19 cellular contexts compared by ENCODE assay signal in the genomic region with DNA sequence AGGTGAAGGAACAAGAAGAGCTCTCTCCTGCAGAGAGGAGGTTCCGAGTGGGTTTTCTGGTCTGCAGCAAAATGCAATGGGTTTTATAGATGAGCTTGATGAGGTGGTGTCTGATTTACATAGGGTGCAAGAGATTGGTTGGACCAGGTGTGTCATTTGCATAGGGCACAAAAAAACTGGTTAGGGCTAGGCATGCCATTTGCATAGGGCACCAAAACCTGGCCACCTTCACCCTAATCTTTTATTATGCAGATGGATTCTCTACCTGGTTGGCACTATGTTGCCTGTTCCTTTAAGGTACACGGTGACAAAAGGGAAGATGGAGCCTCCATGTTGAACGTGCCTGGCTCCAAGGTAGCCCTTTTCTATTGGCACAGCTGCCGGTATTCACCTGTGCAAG.
"Had no signal": no experiment of that assay in that cellular context is flagged by ENCODE, and none has a peak within 500 bp of the region (broad histone marks: within the 10 kb centered on the region; RNA-seq: fewer than 3 reads in every experiment).

No MANE protein-coding gene starts in this region.

- ATAC-seq: heart left ventricle; mucosa of descending colon; naive thymus-derived CD8-positive, alpha-beta T cell; sciatic nerve; stimulated activated naive B cell treated with anti-CD40 and anti-IgM and Interleukin-4, amounts not matched to agents 10 μg/mL and 1 μg/mL and 100 μg/mL, for 72 hours; stimulated activated naive CD8-positive, alpha-beta T cell treated with anti-CD3 and anti-CD28 coated beads, Interleukin-15, amount 100 ng/mL, for 72 hours; upper lobe of right lung had no signal

- H3K36me3 ChIP-seq: heart left ventricle, neutrophil, tibial nerve, upper lobe of right lung, vagina had no signal

- H3K27ac ChIP-seq: heart left ventricle, neutrophil, skin epidermis, testis, tibial nerve, upper lobe of right lung, vagina had no signal

- H3K4me1 ChIP-seq: heart left ventricle, testis, upper lobe of right lung, vagina had no signal

- H3K4me3 ChIP-seq: heart left ventricle, mucosa of descending colon, skin epidermis, testis, tibial nerve, upper lobe of right lung, vagina had no signal

- H3K9me3 ChIP-seq: heart left ventricle, mucosa of descending colon, neutrophil, testis, tibial nerve, upper lobe of right lung, vagina had no signal

- H3K27me3 ChIP-seq: testis, upper lobe of right lung, vagina had no signal

- H3K4me3 Mint-ChIP-seq: naive thymus-derived CD8-positive, alpha-beta T cell; stimulated activated naive B cell treated with anti-CD40 and anti-IgM and Interleukin-4, amounts not matched to agents 10 μg/mL and 1 μg/mL and 100 μg/mL, for 72 hours; stimulated activated naive CD8-positive, alpha-beta T cell treated with anti-CD3 and anti-CD28 coated beads, Interleukin-15, amount 100 ng/mL, for 72 hours had no signal

- H3K9me3 Mint-ChIP-seq: naive thymus-derived CD8-positive, alpha-beta T cell; stimulated activated naive B cell treated with anti-CD40 and anti-IgM and Interleukin-4, amounts not matched to agents 10 μg/mL and 1 μg/mL and 100 μg/mL, for 72 hours; stimulated activated naive CD8-positive, alpha-beta T cell treated with anti-CD3 and anti-CD28 coated beads, Interleukin-15, amount 100 ng/mL, for 72 hours had no signal

- H3K27ac Mint-ChIP-seq: stimulated activated naive B cell treated with anti-CD40 and anti-IgM and Interleukin-4, amounts not matched to agents 10 μg/mL and 1 μg/mL and 100 μg/mL, for 72 hours; stimulated activated naive CD8-positive, alpha-beta T cell treated with anti-CD3 and anti-CD28 coated beads, Interleukin-15, amount 100 ng/mL, for 72 hours had no signal

- DNase-seq: effector CD4-positive, alpha-beta T cell; heart left ventricle; hippocampal formation; kidney glomerular epithelial cell; mammary epithelial cell; mucosa of descending colon; naive thymus-derived CD8-positive, alpha-beta T cell; posterior cingulate gyrus; stimulated activated CD4-positive, alpha-beta T cell treated with anti-CD3 and anti-CD28 coated beads, Interleukin-2, amount 100 ng/mL, for 24 hours; stimulated activated CD4-positive, alpha-beta T cell treated with anti-CD3 and anti-CD28 coated beads, Interleukin-4, amount 100 ng/mL, for 4 hours; stimulated activated naive B cell treated with anti-CD40 and anti-IgM and Interleukin-4, amounts not matched to agents 10 μg/mL and 1 μg/mL and 100 μg/mL, for 72 hours; stimulated activated naive CD8-positive, alpha-beta T cell treated with anti-CD3 and anti-CD28 coated beads, Interleukin-15, amount 100 ng/mL, for 72 hours; testis; upper lobe of right lung had no signal

- H3K36me3 Mint-ChIP-seq: naive thymus-derived CD8-positive, alpha-beta T cell; stimulated activated naive B cell treated with anti-CD40 and anti-IgM and Interleukin-4, amounts not matched to agents 10 μg/mL and 1 μg/mL and 100 μg/mL, for 72 hours had no signal
